ENCODE assay signal across 32 cellular contexts in genomic region chr3:148948913-148949657, GRCh38.
"Had no signal": no experiment of that assay in that cellular context is flagged by ENCODE, and none has a peak within 500 bp of the region (broad histone marks: within the 10 kb centered on the region; RNA-seq: fewer than 3 reads in every experiment).

No MANE protein-coding gene starts in this region.

- H3K4me3 Mint-ChIP-seq: activated CD4-positive, alpha-beta memory T cell treated with anti-CD3 and anti-CD28 coated beads for 36 hours; activated CD4-positive, alpha-beta T cell treated with anti-CD3 and anti-CD28 coated beads, Interleukin-2, amount 10 ng/mL, durations not matched to agents 24 days and 14 days; activated naive CD4-positive, alpha-beta T cell treated with anti-CD3 and anti-CD28 coated beads for 36 hours; activated naive CD8-positive, alpha-beta T cell treated with anti-CD3 and anti-CD28 coated beads, Interleukin-2, amount 10 ng/mL, durations not matched to agents 7 days and 5 days; activated T-helper 1 cell treated with anti-CD3 and anti-CD28 coated beads, Interleukin-12 subunit alpha, Interleukin-12 subunit beta, Interleukin-2, Interleukin-4 antibody, amounts not matched to agents 30 ng/mL and 10 ng/mL and 1 ng/mL, durations not matched to agents 14 hours and 24 hours and 36 hours; T-helper 17 cell; type B pancreatic cell had no signal

- H3K27me3 Mint-ChIP-seq: activated CD4-positive, alpha-beta memory T cell treated with anti-CD3 and anti-CD28 coated beads for 36 hours had no signal

- DNase-seq: activated CD4-positive, alpha-beta memory T cell treated with anti-CD3 and anti-CD28 coated beads for 36 hours; activated CD4-positive, alpha-beta T cell treated with anti-CD3 and anti-CD28 coated beads, Interleukin-2, amount 10 ng/mL, durations not matched to agents 24 days and 14 days; activated CD4-positive, CD25-positive, alpha-beta regulatory T cell treated with anti-CD3 and anti-CD28 coated beads, Interleukin-2, amount 50 U/mL, for 72 hours; activated CD8-positive, alpha-beta memory T cell treated with anti-CD3 and anti-CD28 coated beads, Interleukin-2, amount 50 U/mL, for 4 hours; activated effector memory CD4-positive, alpha-beta T cell treated with anti-CD3 and anti-CD28 coated beads, Interleukin-2, amount 50 U/mL, for 16 hours; activated naive CD4-positive, alpha-beta T cell treated with anti-CD3 and anti-CD28 coated beads for 36 hours; activated naive CD8-positive, alpha-beta T cell treated with anti-CD3 and anti-CD28 coated beads, Interleukin-2, amount 10 ng/mL, durations not matched to agents 7 days and 5 days; activated T-cell treated with anti-CD3 and anti-CD28 coated beads, Interleukin-2, amount 50 U/mL, for 1 hour; amniotic stem cell; central memory CD4-positive, alpha-beta T cell; effector CD8-positive, alpha-beta T cell; esophagus squamous epithelium; gastrocnemius medialis; islet precursor cell; left ventricle myocardium inferior; mucosa of descending colon; nucleus accumbens; posterior cingulate gyrus; right lobe of liver; stimulated activated CD4-positive, alpha-beta T cell treated with anti-CD3 and anti-CD28 coated beads, Interleukin-12 subunit alpha, Interleukin-12 subunit beta, amount 100 ng/mL, for 4 hours; stimulated activated CD4-positive, alpha-beta T cell treated with anti-CD3 and anti-CD28 coated beads, Interleukin-4, amount 100 ng/mL, for 1 hour; stimulated activated naive CD8-positive, alpha-beta T cell treated with anti-CD3 and anti-CD28 coated beads, Interleukin-15, Interleukin-2, amounts not matched to agents 100 U/mL and 50 U/mL, for 24 hours; T-helper 17 cell; T1000; testis had no signal

- H3K27me3 ChIP-seq: esophagus squamous epithelium, gastrocnemius medialis, hepatocyte, right lobe of liver, testis, vagina had no signal

- H3K4me2 ChIP-seq: hepatocyte had no signal

- H3K27ac Mint-ChIP-seq: activated CD4-positive, alpha-beta memory T cell treated with anti-CD3 and anti-CD28 coated beads for 36 hours; activated CD4-positive, alpha-beta T cell treated with anti-CD3 and anti-CD28 coated beads, Interleukin-2, amount 10 ng/mL, durations not matched to agents 24 days and 14 days; activated naive CD4-positive, alpha-beta T cell treated with anti-CD3 and anti-CD28 coated beads for 36 hours; activated naive CD8-positive, alpha-beta T cell treated with anti-CD3 and anti-CD28 coated beads, Interleukin-2, amount 10 ng/mL, durations not matched to agents 7 days and 5 days; activated T-helper 1 cell treated with anti-CD3 and anti-CD28 coated beads, Interleukin-12 subunit alpha, Interleukin-12 subunit beta, Interleukin-2, Interleukin-4 antibody, amounts not matched to agents 30 ng/mL and 10 ng/mL and 1 ng/mL, durations not matched to agents 14 hours and 24 hours and 36 hours; T-helper 17 cell; type B pancreatic cell had no signal

- H3K4me1 ChIP-seq: esophagus squamous epithelium, gastrocnemius medialis, left ventricle myocardium inferior, right lobe of liver, vagina had no signal

- H2AFZ ChIP-seq: hepatocyte had no signal

- H3K4me3 ChIP-seq: esophagus squamous epithelium, gastrocnemius medialis, hepatocyte, left ventricle myocardium inferior, lung, mucosa of descending colon, right lobe of liver, skin epidermis, testis, vagina had no signal

- H3K36me3 ChIP-seq: esophagus squamous epithelium, gastrocnemius medialis, left ventricle myocardium inferior, right lobe of liver, vagina had no signal

- H3K27ac ChIP-seq: epithelial cell of prostate, esophagus squamous epithelium, gastrocnemius medialis, hepatocyte, left ventricle myocardium inferior, right lobe of liver, skin epidermis, testis, vagina had no signal

- H3K36me3 Mint-ChIP-seq: activated CD4-positive, alpha-beta memory T cell treated with anti-CD3 and anti-CD28 coated beads for 36 hours; activated naive CD8-positive, alpha-beta T cell treated with anti-CD3 and anti-CD28 coated beads, Interleukin-2, amount 10 ng/mL, durations not matched to agents 7 days and 5 days; type B pancreatic cell had no signal

- H3K9me3 ChIP-seq: esophagus squamous epithelium, gastrocnemius medialis, left ventricle myocardium inferior, mucosa of descending colon, right lobe of liver, testis, vagina had no signal

- H3K9me3 Mint-ChIP-seq: activated CD4-positive, alpha-beta memory T cell treated with anti-CD3 and anti-CD28 coated beads for 36 hours; activated CD4-positive, alpha-beta T cell treated with anti-CD3 and anti-CD28 coated beads, Interleukin-2, amount 10 ng/mL, durations not matched to agents 24 days and 14 days; activated naive CD4-positive, alpha-beta T cell treated with anti-CD3 and anti-CD28 coated beads for 36 hours; activated naive CD8-positive, alpha-beta T cell treated with anti-CD3 and anti-CD28 coated beads, Interleukin-2, amount 10 ng/mL, durations not matched to agents 7 days and 5 days; activated T-helper 1 cell treated with anti-CD3 and anti-CD28 coated beads, Interleukin-12 subunit alpha, Interleukin-12 subunit beta, Interleukin-2, Interleukin-4 antibody, amounts not matched to agents 30 ng/mL and 10 ng/mL and 1 ng/mL, durations not matched to agents 14 hours and 24 hours and 36 hours; type B pancreatic cell had no signal

- ATAC-seq: gastrocnemius medialis; mucosa of descending colon; right lobe of liver; stimulated activated naive CD8-positive, alpha-beta T cell treated with anti-CD3 and anti-CD28 coated beads, Interleukin-15, Interleukin-2, amounts not matched to agents 100 U/mL and 50 U/mL, for 24 hours; T-helper 17 cell had no signal

- H3K4me1 Mint-ChIP-seq: activated CD4-positive, alpha-beta T cell treated with anti-CD3 and anti-CD28 coated beads, Interleukin-2, amount 10 ng/mL, durations not matched to agents 24 days and 14 days; activated naive CD8-positive, alpha-beta T cell treated with anti-CD3 and anti-CD28 coated beads, Interleukin-2, amount 10 ng/mL, durations not matched to agents 7 days and 5 days; T-helper 17 cell had no signal
